Comparison of ENCODE assay signal across 1 cellular context in genomic region chr10:78589687-78590086, GRCh38.
TF ChIP-seq lines count a peak whose summit lies in the region.

No MANE protein-coding gene starts in this region.

TF ChIP-seq in SK-N-SH, 30 proteins besides CTCF, POLR2A, EP300 and RAD21 (continued from another document):
- TF ChIP-seq TEAD4 (IDR thresholded peaks at IDR 0.05; ENCODE audit: borderline replicate concordance, insufficient read depth), result no peak
- no peak for TF ChIP-seq NFIC (IDR thresholded peaks at IDR 0.05; ENCODE audit: borderline replicate concordance)
- TF ChIP-seq NRF1 (IDR thresholded peaks at IDR 0.05; ENCODE audit: low read depth, low read length), result no peak
- TF ChIP-seq IRF3 (IDR thresholded peaks at IDR 0.05; ENCODE audit: low read depth, low read length), result no peak
- no peak for TF ChIP-seq GABPA (IDR thresholded peaks at IDR 0.05; ENCODE audit: low read depth)
- TF ChIP-seq ELF1 (IDR thresholded peaks at IDR 0.05), result no peak
- no peak for TF ChIP-seq MEF2A (IDR thresholded peaks at IDR 0.05; ENCODE audit: borderline replicate concordance, low read depth)
TF ChIP-seq in SK-N-SH: peak in this region for 0.
